Comparison of ENCODE assay signal across 12 cellular contexts in genomic region chr7:74455933-74456332, GRCh38. TPM values are rescaled to one million over a fixed set of nuclear protein-coding genes. Genes with fewer than 3 reads are reported as not detected.
DNase-seq lines count a peak whose midpoint lies in the region; ATAC-seq and TF ChIP-seq lines count a peak whose summit lies in the region.
"Had no signal": no experiment of that assay in that cellular context is flagged by ENCODE, and none has a peak within 500 bp of the region (broad histone marks: within the 10 kb centered on the region; RNA-seq: fewer than 3 reads in every experiment).

No MANE protein-coding gene starts in this region.

- H3K4me3 ChIP-seq in IMR-90 (ENCODE audit: insufficient read depth, low read depth, low read length) = no peak overlapping the region
- no peak overlapping the region for H3K4me3 ChIP-seq in mesodermal cell (ENCODE audit: extremely low read depth, insufficient read depth, low read length, poor library complexity, severe bottlenecking)
- no peak overlapping the region for H3K4me3 ChIP-seq in suprapubic skin
- no peak overlapping the region for H3K4me3 ChIP-seq in SJCRH30
- H3K4me3 ChIP-seq: SJSA1 had no signal

- no peak overlapping the region for H3K56ac ChIP-seq in IMR-90 (ENCODE audit: extremely low read depth, insufficient read depth, low read length)

- CTCF ChIA-PET in IMR-90 (lab: Yijun Ruan, JAX) = no interaction called here

- no peak overlapping the region for H2BK120ac ChIP-seq in IMR-90 (ENCODE audit: low read depth, low read length)

- POLR2A ChIA-PET in IMR-90 (lab: Charles Lee; ENCODE audit: unreplicated experiment) = no interaction called here

- no peak overlapping the region for H2AK5ac ChIP-seq in IMR-90 (ENCODE audit: low read depth, low read length)

- H4K91ac ChIP-seq in IMR-90 (ENCODE audit: insufficient read depth, low read depth, low read length) = no peak overlapping the region

- H3K23ac ChIP-seq in IMR-90 (ENCODE audit: low read depth, low read length) = 0 out of 2 replicates have a peak overlapping the region, but pooled peaks have one; percentile 11

- intact Hi-C loops in IMR-90 (cut with micrococcal nuclease) = loop anchor here (2.0 kb wide), 1 partner anchor 49 kb away; no protein-coding TSS in a partner anchor

- dilution Hi-C loops in IMR-90 (cut with HindIII; ENCODE audit: low sequenced_read_pairs, unreplicated experiment) = no loop called here

- no peak overlapping the region for H3K18ac ChIP-seq in IMR-90 (ENCODE audit: low read depth, low read length)

- in situ Hi-C loops in IMR-90 (cut with MboI; ENCODE audit: low sequenced_read_pairs) = no loop called here

- H3K9me3 ChIP-seq in IMR-90 (ENCODE audit: control insufficient read depth, insufficient read depth, low read length) (no peaks in the 10 kb centered on the region), mesodermal cell (ENCODE audit: control insufficient read depth, low read length) (no peaks in the 10 kb centered on the region), suprapubic skin (no peaks in the 10 kb centered on the region), SJCRH30 (replicated peaks) (no peaks in the 10 kb centered on the region)
- H3K9me3 ChIP-seq: SJSA1 had no signal

- no peak for DNase-seq in IMR-90
- DNase-seq in cerebellar cortex (ENCODE audit: low spot score) = peak; percentile 9
- no peak for DNase-seq in suprapubic skin (ENCODE audit: low spot score in 2 of 2)
- DNase-seq in DMS153 (lab: John Stamatoyannopoulos, UW) = no peak
- no peak for DNase-seq in SJCRH30
- DNase-seq: activated CD4-positive, alpha-beta memory T cell treated with anti-CD3 and anti-CD28 coated beads, Interleukin-2, amount 10 ng/mL, durations not matched to agents 7 days and 5 days; amniotic stem cell; stimulated activated CD4-positive, alpha-beta T cell treated with anti-CD3 and anti-CD28 coated beads, Interleukin-4, amount 100 ng/mL, for 24 hours had no signal

- 71% methylated on average over 1 of the region's 6 CpGs; no CpG with 5 or more reads in 1 of the 2 experiments for WGBS in IMR-90 (ENCODE audit: extremely low coverage in 2 of 2, insufficient read length in 1 of 2), 2 experiments
- 96 to 100% methylated on average over 1 to 2 of the region's 6 CpGs for WGBS in mesodermal cell (ENCODE audit: insufficient coverage in 2 of 2), 2 experiments
- 67% methylated on average over 6 of the region's 6 CpGs for WGBS in suprapubic skin

- peaks cover 11% of the 10 kb centered on the region for H3K9me1 ChIP-seq in IMR-90 (ENCODE audit: insufficient read depth, low read length)

- H3K4ac ChIP-seq in IMR-90 (ENCODE audit: low read depth, low read length) = no peak overlapping the region; the same call in 1 of the 2 replicates

- H3K14ac ChIP-seq in IMR-90 (replicated peaks; ENCODE audit: low read depth, low read length) = no peak overlapping the region

- no peak for TF ChIP-seq RAD21 in IMR-90 (IDR thresholded peaks at IDR 0.05; ENCODE audit: low read length)

- H2BK20ac ChIP-seq in IMR-90 (ENCODE audit: low read depth, low read length) = no peak overlapping the region

- no peak for ATAC-seq in IMR-90 (ENCODE audit: low read depth)
- no peak for ATAC-seq in HG02623 (IDR thresholded peaks at IDR 0.05; ENCODE audit: unreplicated experiment)

- BruUV-seq in IMR-90 (replicated peaks; lab: Mats Ljungman, UMichigan) = no TSS peak

- H2AFZ ChIP-seq in IMR-90 (replicated peaks; ENCODE audit: low read length, poor library complexity) = no peak overlapping the region

- H3K4me2 ChIP-seq in IMR-90 (ENCODE audit: low read depth, low read length) = peak overlapping the region; percentile 70; the same call in 1 of the 2 replicates

- H3K79me1 ChIP-seq in IMR-90 (ENCODE audit: low read depth in 1 of 2, low read length in 2 of 2) = peaks cover 8 to 69% of the 10 kb centered on the region in 2 experiments

- TF ChIP-seq POLR2A in IMR-90 (IDR thresholded peaks at IDR 0.05; ENCODE audit: low read depth, low read length) (no peak), suprapubic skin (IDR thresholded peaks at IDR 0.05) (no peak)

- H3K36me3 ChIP-seq in IMR-90 (ENCODE audit: control insufficient read depth, insufficient read depth, low read length) = no peaks in the 10 kb centered on the region; the same call in 1 of the 2 replicates
- peaks cover 14% of the 10 kb centered on the region for H3K36me3 ChIP-seq in mesodermal cell (ENCODE audit: control insufficient read depth, insufficient read depth, low read length)
- no peaks in the 10 kb centered on the region for H3K36me3 ChIP-seq in suprapubic skin
- peaks cover 8% of the 10 kb centered on the region for H3K36me3 ChIP-seq in SJCRH30

- no peak for TF ChIP-seq EP300 in suprapubic skin (IDR thresholded peaks at IDR 0.05)

- no peak overlapping the region for H2BK15ac ChIP-seq in IMR-90 (ENCODE audit: low read depth, low read length)

- no peak overlapping the region for H4K8ac ChIP-seq in IMR-90 (ENCODE audit: low read depth in 2 of 2, low read length in 2 of 2)

- peaks cover 16% of the 10 kb centered on the region for H3K4me1 ChIP-seq in IMR-90 (ENCODE audit: control insufficient read depth, insufficient read depth, low read length)
- peaks cover 3% of the 10 kb centered on the region for H3K4me1 ChIP-seq in mesodermal cell (ENCODE audit: control insufficient read depth, insufficient read depth, low read length, poor library complexity, severe bottlenecking)
- H3K4me1 ChIP-seq in suprapubic skin = peaks cover 33% of the 10 kb centered on the region
- peaks cover 13% of the 10 kb centered on the region; the same call in 1 of the 2 replicates for H3K4me1 ChIP-seq in SJCRH30

- H2BK5ac ChIP-seq in IMR-90 (ENCODE audit: low read depth, low read length, poor library complexity, severe bottlenecking) = no peak overlapping the region

- no peak overlapping the region for H2AK9ac ChIP-seq in IMR-90 (replicated peaks; ENCODE audit: low read depth, low read length, poor library complexity)

- H4K20me1 ChIP-seq in IMR-90 (ENCODE audit: insufficient read depth, low read length) = peaks cover 51% of the 10 kb centered on the region

- no peak for TF ChIP-seq CTCF in IMR-90 (conservative IDR thresholded peaks at IDR 0.05; ENCODE audit: low read depth, low read length)
- TF ChIP-seq CTCF in suprapubic skin (IDR thresholded peaks at IDR 0.05) = no peak

- H3K27me3 ChIP-seq in IMR-90 (ENCODE audit: control insufficient read depth, insufficient read depth, low read length) = no peaks in the 10 kb centered on the region
- no peaks in the 10 kb centered on the region for H3K27me3 ChIP-seq in suprapubic skin
- no peaks in the 10 kb centered on the region for H3K27me3 ChIP-seq in SJCRH30
- H3K27me3 ChIP-seq: SJSA1 had no signal

- no peak overlapping the region for H4K5ac ChIP-seq in IMR-90 (ENCODE audit: low read depth, low read length)

- H3K27ac ChIP-seq in IMR-90 (ENCODE audit: insufficient read depth, low read length) (no peak overlapping the region), mesodermal cell (ENCODE audit: low read depth, low read length, severe bottlenecking) (peak overlapping the region; percentile 16), suprapubic skin (peak overlapping the region; percentile 80), SJCRH30 (no peak overlapping the region)
- H3K27ac ChIP-seq: SJSA1 had no signal

- H3K9ac ChIP-seq in IMR-90 (ENCODE audit: low read depth, low read length) = no peak overlapping the region

TF ChIP-seq in IMR-90, 13 proteins besides CTCF, POLR2A, EP300 and RAD21:
- TF ChIP-seq RFX5 (IDR thresholded peaks at IDR 0.05; ENCODE audit: low read depth, low read length) (no peak), CEBPB (IDR thresholded peaks at IDR 0.05; ENCODE audit: low read depth, low read length) (peak; percentile 61)

RNA-seq across cellular contexts. Expression of gene GTF2IRD1, which starts 2.2 kb away (rescaled TPM):
- total RNA-seq in IMR-90 (2012; rRNA removed) (4.1 and 5.0 TPM in 2 replicates), suprapubic skin (10 to 100 TPM; 23.1 to 41.2 (median 25.0) TPM)
- polyA plus RNA-seq in IMR-90 (2012; rRNA removed) = 21.9 and 22.6 TPM in 2 replicates
- polyA plus RNA-seq in IMR-90 (2012; cell fraction: cytosol; rRNA removed) = 19.6 and 26.0 TPM in 2 replicates
- 27.5 and 33.3 TPM in 2 replicates for polyA plus RNA-seq in IMR-90 (2012; cell fraction: nucleus; rRNA removed; ENCODE audit: low replicate concordance)
- polyA plus RNA-seq in mesodermal cell (2013, experiment 1 of 2) = 47.0 TPM
- 40.2 TPM for polyA plus RNA-seq in mesodermal cell (2013, experiment 2 of 2)
- total RNA-seq in SJCRH30 (2014; rRNA removed; shearing (Covaris generic)) = 49.3 and 58.8 TPM in 2 replicates
- polyA plus RNA-seq: IgD-negative memory B cell had no signal

Comparison
In these comparisons a context has a peak if more than half of its experiments do, and no peak if none do; other contexts are left out.
1. H3K27ac ChIP-seq: peak in mesodermal cell (single experiment) and suprapubic skin (single experiment); none in IMR-90 (single experiment) and SJCRH30 (single experiment).